Comparison of ENCODE assay signal across 13 cellular contexts in the genomic region with DNA sequence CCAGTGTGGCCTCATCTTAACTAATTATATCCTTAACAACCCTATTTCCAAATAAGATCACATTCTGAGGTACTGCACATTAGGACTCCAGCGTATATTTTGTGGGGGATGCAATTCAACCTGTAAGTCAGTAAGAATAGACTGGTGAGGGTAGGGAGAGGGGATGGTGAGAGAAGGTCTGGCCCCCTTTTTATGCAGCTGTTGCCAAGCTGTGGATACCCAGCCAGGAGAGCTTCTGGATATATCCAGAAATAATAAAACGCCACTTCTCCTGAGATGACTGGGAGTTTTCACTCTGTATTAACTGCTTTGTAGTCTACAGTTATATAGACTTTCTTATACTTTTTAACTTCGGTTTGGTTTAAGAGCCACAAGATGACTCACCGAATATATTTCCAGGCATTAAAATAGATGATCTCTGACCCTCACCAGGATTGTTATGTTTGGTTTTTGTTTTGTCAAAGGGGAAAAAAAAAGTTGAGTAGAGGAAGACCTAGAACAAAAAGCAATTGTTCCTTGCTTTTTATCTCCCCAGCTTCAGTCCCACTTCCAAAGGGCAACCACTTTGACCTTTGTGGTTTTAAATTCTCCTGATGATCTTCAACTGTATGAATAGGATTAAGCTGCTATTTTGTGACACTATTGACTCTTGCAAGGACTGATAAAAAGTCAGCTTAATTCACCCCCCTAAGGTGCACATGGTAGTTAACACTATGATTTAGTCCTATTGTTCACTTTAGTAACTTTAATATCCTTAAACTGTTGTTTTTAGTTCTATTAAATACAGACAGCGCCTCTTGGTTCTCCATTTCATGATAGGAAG. TPM values are rescaled to one million over a fixed set of nuclear protein-coding genes. Genes with fewer than 3 reads are reported as not detected.
A peak's percentile ranks its signal among the peaks of the same experiment; 100 is the strongest.
DNase-seq lines count a peak whose midpoint lies in the region; ATAC-seq and TF ChIP-seq lines count a peak whose summit lies in the region.
"Had no signal": no experiment of that assay in that cellular context is flagged by ENCODE, and none has a peak within 500 bp of the region (broad histone marks: within the 10 kb centered on the region; RNA-seq: fewer than 3 reads in every experiment).

No MANE protein-coding gene starts in this region.

- H3K27ac ChIP-seq in GM23248, result no peak overlapping the region
- H3K27ac ChIP-seq in neuronal stem cell (replicated peaks; ENCODE audit: low read length), result peak overlapping the region; percentile 26
- H3K27ac ChIP-seq: right lobe of liver had no signal

- H3K27me3 ChIP-seq in GM23248 (replicated peaks; ENCODE audit: insufficient read depth) (no peaks in the 10 kb centered on the region), neuronal stem cell (ENCODE audit: control insufficient read depth in 3 of 3, insufficient read depth in 3 of 3, low read depth in 1 of 3, low read length in 3 of 3) (peaks cover 0 to 22% (median 0%) of the 10 kb centered on the region in 3 experiments)
- H3K27me3 ChIP-seq: right lobe of liver had no signal

- H3K4me1 ChIP-seq in GM23248 (ENCODE audit: insufficient read depth) (peaks cover 24% of the 10 kb centered on the region), neuronal stem cell (ENCODE audit: control insufficient read depth in 2 of 2, insufficient read depth in 1 of 2, low read depth in 1 of 2, low read length in 2 of 2) (peaks cover 9 to 20% of the 10 kb centered on the region in 2 donors)

- no peak overlapping the region for H4K8ac ChIP-seq in neuronal stem cell (ENCODE audit: low read depth, low read length)

- H3K18ac ChIP-seq in neuronal stem cell (ENCODE audit: low read length), result no peak overlapping the region

- H2BK120ac ChIP-seq in neuronal stem cell (ENCODE audit: low read depth, low read length), result no peak overlapping the region

- no peak overlapping the region for H3K23ac ChIP-seq in neuronal stem cell (ENCODE audit: low read depth, low read length, poor library complexity)

- no peak overlapping the region for H3K4me2 ChIP-seq in GM23248 (ENCODE audit: unreplicated experiment)
- H3K4me2 ChIP-seq in neuronal stem cell (ENCODE audit: insufficient read depth, low read length, poor library complexity, severe bottlenecking), result no peak overlapping the region

- H3F3A ChIP-seq in GM23248 (ENCODE audit: insufficient read depth), result peaks cover 19% of the 10 kb centered on the region; the same call in 1 of the 2 replicates

- H2BK12ac ChIP-seq in neuronal stem cell (ENCODE audit: low read length), result no peak overlapping the region

- no peak overlapping the region for H4K91ac ChIP-seq in neuronal stem cell (ENCODE audit: low read depth, low read length, poor library complexity)

- H3K9ac ChIP-seq in GM23248 (no peak overlapping the region), neuronal stem cell (ENCODE audit: low read depth, low read length, poor library complexity) (no peak overlapping the region)

- H2BK15ac ChIP-seq in neuronal stem cell (ENCODE audit: low read length), result no peak overlapping the region

- no peak overlapping the region for H2BK5ac ChIP-seq in neuronal stem cell (ENCODE audit: low read length)

- no peaks in the 10 kb centered on the region for H3K9me3 Mint-ChIP-seq in activated CD4-positive, alpha-beta memory T cell treated with anti-CD3 and anti-CD28 coated beads for 36 hours
- H3K9me3 Mint-ChIP-seq: central memory CD8-positive, alpha-beta T cell had no signal

- WGBS in GM23248 (ENCODE audit: low coverage in 1 of 2, low lambda C conversion rate in 2 of 2, missing lambda C conversion rate in 2 of 2), 2 experiments, result 79 to 83% methylated on average over 5 of the region's 5 CpGs
- WGBS in neuronal stem cell (ENCODE audit: extremely low coverage in 2 of 2, insufficient read length in 2 of 2, insufficient replicate concordance in 1 of 2), 2 donors, result no CpG with 5 or more reads among the region's 5 CpGs

- H4K20me1 ChIP-seq in GM23248 (ENCODE audit: insufficient read depth), result no peaks in the 10 kb centered on the region

- H3K27me3 Mint-ChIP-seq in activated CD4-positive, alpha-beta memory T cell treated with anti-CD3 and anti-CD28 coated beads for 36 hours, result no peaks in the 10 kb centered on the region
- H3K27me3 Mint-ChIP-seq: central memory CD8-positive, alpha-beta T cell had no signal

- in situ Hi-C loops in GM23248 (cut with MboI), result no loop called here
- in situ Hi-C loops in SK-MEL-5 (cut with HindIII; ENCODE audit: low pct_unique_long_range_greater_than_20kb, low sequenced_read_pairs), result no loop called here

- H3K4me3 Mint-ChIP-seq in activated CD4-positive, alpha-beta memory T cell treated with anti-CD3 and anti-CD28 coated beads for 36 hours, result no peak overlapping the region
- H3K4me3 Mint-ChIP-seq: central memory CD8-positive, alpha-beta T cell had no signal

- DNase-seq in GM23248 (peak; percentile 14), SK-MEL-5 (ENCODE audit: low read depth, low spot score) (peak; percentile 86), fibroblast of mammary gland (ENCODE audit: low read depth) (peak; percentile 45), neuronal stem cell (ENCODE audit: low spot score) (peak; percentile 21), UCSD-AML1 (lab: John Stamatoyannopoulos, UW; ENCODE audit: unreplicated experiment) (no peak), AG08395 (ENCODE audit: low spot score) (no peak)
- DNase-seq in activated CD4-positive, alpha-beta memory T cell treated with anti-CD3 and anti-CD28 coated beads for 36 hours, result no peak
- DNase-seq: NCI-H2029, right lobe of liver, SIG-M5 had no signal

- H3K14ac ChIP-seq in neuronal stem cell (ENCODE audit: low read length), result no peak overlapping the region

- no peaks in the 10 kb centered on the region for H3K79me1 ChIP-seq in neuronal stem cell (ENCODE audit: low read depth, low read length)

- H3K36me3 ChIP-seq in GM23248 (ENCODE audit: low read depth) (0 out of 2 replicates have a peak, but pooled peaks cover 3% of the 10 kb centered on the region), neuronal stem cell (replicated peaks in 1 of 2; ENCODE audit: control insufficient read depth in 2 of 2, insufficient read depth in 2 of 2, low read length in 2 of 2) (peaks cover 0 to 21% of the 10 kb centered on the region in 2 donors)
- H3K36me3 ChIP-seq: right lobe of liver had no signal

- H3K27ac Mint-ChIP-seq in activated CD4-positive, alpha-beta memory T cell treated with anti-CD3 and anti-CD28 coated beads for 36 hours, result no peak overlapping the region

- no peaks in the 10 kb centered on the region for H3K9me2 ChIP-seq in GM23248 (ENCODE audit: insufficient read depth)

- CTCF ChIA-PET in activated CD4-positive, alpha-beta memory T cell treated with anti-CD3 and anti-CD28 coated beads for 36 hours (lab: Charles Lee), result no interaction called here

- POLR2A ChIA-PET in activated CD4-positive, alpha-beta memory T cell treated with anti-CD3 and anti-CD28 coated beads for 36 hours (lab: Charles Lee), result no interaction called here

- TF ChIP-seq CTCF in fibroblast of mammary gland (conservative IDR thresholded peaks at IDR 0.05; ENCODE audit: control insufficient read depth, insufficient read depth, low read depth, low read length), result no peak

- no peak for ATAC-seq in GM21423 (IDR thresholded peaks at IDR 0.05; ENCODE audit: unreplicated experiment)

- H3K4me1 Mint-ChIP-seq in activated CD4-positive, alpha-beta memory T cell treated with anti-CD3 and anti-CD28 coated beads for 36 hours (ENCODE audit: low read depth), result peaks cover 20% of the 10 kb centered on the region

- intact Hi-C loops in activated CD4-positive, alpha-beta memory T cell treated with anti-CD3 and anti-CD28 coated beads for 36 hours (cut with micrococcal nuclease), result no loop called here

- no peaks in the 10 kb centered on the region for H3K9me3 ChIP-seq in GM23248 (ENCODE audit: low read depth)
- H3K9me3 ChIP-seq in neuronal stem cell (replicated peaks in 1 of 2; ENCODE audit: control insufficient read depth in 2 of 2, insufficient read depth in 1 of 2, low read depth in 1 of 2, low read length in 2 of 2), result peaks cover 4 to 6% of the 10 kb centered on the region in 2 donors
- H3K9me3 ChIP-seq: right lobe of liver had no signal

- H3K4me3 ChIP-seq in GM23248 (no peak overlapping the region), fibroblast of mammary gland (ENCODE audit: control insufficient read depth, low read depth, low read length) (no peak overlapping the region), neuronal stem cell (ENCODE audit: low read length in 2 of 2) (no peak overlapping the region)
- H3K4me3 ChIP-seq: right lobe of liver had no signal

- no peak overlapping the region for H2AK5ac ChIP-seq in neuronal stem cell (ENCODE audit: low read depth, low read length)

- no peak overlapping the region for H2AFZ ChIP-seq in GM23248
- no peak overlapping the region for H2AFZ ChIP-seq in neuronal stem cell (ENCODE audit: low read length)

- peaks cover 12% of the 10 kb centered on the region; the same call in 1 of the 2 replicates for H3K79me2 ChIP-seq in GM23248 (ENCODE audit: insufficient read depth)

- no peak overlapping the region for H3K4ac ChIP-seq in neuronal stem cell (ENCODE audit: low read length)

- H3K36me3 Mint-ChIP-seq in activated CD4-positive, alpha-beta memory T cell treated with anti-CD3 and anti-CD28 coated beads for 36 hours, result peaks cover 11% of the 10 kb centered on the region

RNA-seq across cellular contexts. Expression of gene NEK3, which starts 3.1 kb away (rescaled TPM):
- 8.9 and 12.0 TPM in 2 replicates for total RNA-seq in GM23248 (2014; rRNA removed; shearing (Covaris generic))
- polyA plus RNA-seq in GM23248 (2016; fragmentation: Nextera tagmentation; extraction: Ambion mirVana), result 8.8 and 11.1 TPM in 2 replicates
- 7.6 and 8.1 TPM in 2 replicates for total RNA-seq in SK-MEL-5 (2014; rRNA removed; shearing (Covaris generic))
- polyA plus RNA-seq in SK-MEL-5 (2015; cell fraction: cytosol; rRNA removed), result 4.1 and 5.8 TPM in 2 replicates
- 40.9 and 51.3 TPM in 2 replicates for polyA plus RNA-seq in SK-MEL-5 (2015; cell fraction: nucleus; rRNA removed)
- 37.1 TPM for polyA plus RNA-seq in neuronal stem cell (2013, experiment 1 of 2)
- 33.9 TPM for polyA plus RNA-seq in neuronal stem cell (2013, experiment 2 of 2)
- total RNA-seq in activated CD4-positive, alpha-beta memory T cell treated with anti-CD3 and anti-CD28 coated beads for 36 hours, result 10 to 100 TPM; 11.0 to 12.9 TPM

RNA-seq across cellular contexts. Expression of gene NEK5, which starts 33.6 kb away (rescaled TPM):
- not detected in 2 replicates for total RNA-seq in GM23248 (2014; rRNA removed; shearing (Covaris generic))
- polyA plus RNA-seq in GM23248 (2016; fragmentation: Nextera tagmentation; extraction: Ambion mirVana), result 0.13 and 0.19 TPM in 2 replicates
- total RNA-seq in SK-MEL-5 (2014; rRNA removed; shearing (Covaris generic)), result 0.05 and 0.08 TPM in 2 replicates
- polyA plus RNA-seq in SK-MEL-5 (2015; cell fraction: cytosol; rRNA removed), result 0.18 TPM in 1 of 2 replicates, not detected in the other
- 0.22 TPM in 1 of 2 replicates, not detected in the other for polyA plus RNA-seq in SK-MEL-5 (2015; cell fraction: nucleus; rRNA removed)
- 0.18 TPM for polyA plus RNA-seq in neuronal stem cell (2013, experiment 1 of 2)
- polyA plus RNA-seq in neuronal stem cell (2013, experiment 2 of 2), result 0.18 TPM
- total RNA-seq in activated CD4-positive, alpha-beta memory T cell treated with anti-CD3 and anti-CD28 coated beads for 36 hours, result under 1 TPM in 1 of 2 experiments, not detected in 1; 0.05 TPM
- total RNA-seq: activated CD8-positive, alpha-beta memory T cell treated with anti-CD3 and anti-CD28 coated beads for 36 hours had no signal

Comparison
In these comparisons a context has a peak if more than half of its experiments do, and no peak if none do; other contexts are left out.
1. DNase-seq: peak in GM23248 (single experiment), SK-MEL-5 (single experiment), fibroblast of mammary gland (single experiment) and neuronal stem cell (single experiment); none in activated CD4-positive, alpha-beta memory T cell treated with anti-CD3 and anti-CD28 coated beads for 36 hours (single experiment), UCSD-AML1 (single experiment) and AG08395 (single experiment).